Comparison of ENCODE assay signal across 11 cellular contexts in the genomic region with DNA sequence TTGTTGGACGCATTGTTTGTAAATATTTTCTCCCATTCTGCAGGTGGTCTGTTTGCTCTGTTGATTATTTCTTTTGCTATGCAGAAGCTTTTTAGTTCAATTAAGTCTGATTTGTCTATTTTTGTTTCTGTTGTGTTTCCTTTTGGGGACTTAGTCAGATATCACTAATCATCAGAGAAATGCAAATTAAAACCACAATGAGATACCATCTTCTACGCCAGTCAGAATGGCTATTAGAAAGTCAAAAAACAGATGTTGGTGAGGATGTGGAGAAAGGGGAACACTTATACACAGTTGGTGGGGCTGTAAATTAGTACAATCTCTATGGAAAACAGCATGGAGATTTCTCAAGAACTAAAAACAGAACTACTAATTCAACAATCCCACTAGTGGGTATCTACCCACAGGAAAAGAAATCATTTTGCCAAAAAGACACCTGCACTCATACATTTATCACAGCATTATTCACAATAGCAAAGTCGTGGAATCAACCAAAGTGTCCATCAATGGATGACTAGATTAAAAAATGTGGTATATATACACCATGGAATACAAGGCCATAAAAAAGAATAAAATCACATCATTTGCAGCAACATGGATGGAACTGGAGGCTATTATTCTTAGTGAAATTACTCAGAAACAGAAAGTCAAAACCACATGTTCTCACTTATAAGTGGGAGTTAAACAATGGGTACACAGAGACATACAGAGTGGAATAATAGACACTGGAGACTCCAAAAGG. TPM values are rescaled to one million over a fixed set of nuclear protein-coding genes. Genes with fewer than 3 reads are reported as not detected.
DNase-seq lines count a peak whose midpoint lies in the region; ATAC-seq, FAIRE-seq and TF ChIP-seq lines count a peak whose summit lies in the region.
"Had no signal": no experiment of that assay in that cellular context is flagged by ENCODE, and none has a peak within 500 bp of the region (broad histone marks: within the 10 kb centered on the region; RNA-seq: fewer than 3 reads in every experiment).

No MANE protein-coding gene starts in this region.

- CTCF ChIA-PET in activated CD8-positive, alpha-beta T cell treated with anti-CD3 and anti-CD28 coated beads for 36 hours (lab: Charles Lee) = interaction anchor here (1.0 to 1.1 kb wide), 3 partner anchors 16 to 195 kb away, joined by 3 read pairs; no protein-coding TSS in a partner anchor
- CTCF ChIA-PET in activated CD8-positive, alpha-beta T cell treated with anti-CD3 and anti-CD28 coated beads, Interleukin-2, amount 10 ng/mL, durations not matched to agents 7 days and 5 days (lab: Charles Lee) = interaction anchor here (0.9 to 1.4 kb wide), 4 partner anchors 8 to 202 kb away, joined by 3 to 4 read pairs (median 3); a partner anchor contains a TSS

- H3K27me3 ChIP-seq in esophagus squamous epithelium (no peaks in the 10 kb centered on the region), small intestine (ENCODE audit: control insufficient read depth in 2 of 2, insufficient read depth in 2 of 2, low read length in 2 of 2) (no peaks in the 10 kb centered on the region)

- no peak overlapping the region for H3K4me3 Mint-ChIP-seq in activated CD8-positive, alpha-beta T cell treated with anti-CD3 and anti-CD28 coated beads for 36 hours
- no peak overlapping the region for H3K4me3 Mint-ChIP-seq in activated CD8-positive, alpha-beta T cell treated with anti-CD3 and anti-CD28 coated beads, Interleukin-2, amount 10 ng/mL, durations not matched to agents 7 days and 5 days
- peak overlapping the region; percentile 18 for H3K4me3 Mint-ChIP-seq in HFFc6
- no peak overlapping the region for H3K4me3 Mint-ChIP-seq in stimulated activated effector memory CD8-positive, alpha-beta T cell treated with anti-CD3 and anti-CD28 coated beads, Interleukin-12 subunit alpha, Interleukin-12 subunit beta, amount 100 ng/mL, for 72 hours
- H3K4me3 Mint-ChIP-seq: T-cell had no signal

- POLR2A ChIA-PET in activated CD8-positive, alpha-beta T cell treated with anti-CD3 and anti-CD28 coated beads for 36 hours (lab: Charles Lee) = no interaction called here
- POLR2A ChIA-PET in activated CD8-positive, alpha-beta T cell treated with anti-CD3 and anti-CD28 coated beads, Interleukin-2, amount 10 ng/mL, durations not matched to agents 7 days and 5 days (lab: Charles Lee) = interaction anchor here (0.6 to 1.2 kb wide), 2 partner anchors 8 to 478 kb away, joined by 3 to 4 read pairs; a partner anchor contains a TSS

- no peak for TF ChIP-seq POLR2A in esophagus squamous epithelium (IDR thresholded peaks at IDR 0.05)

- no peak overlapping the region for H3K4me3 ChIP-seq in esophagus squamous epithelium
- no peak overlapping the region for H3K4me3 ChIP-seq in small intestine (ENCODE audit: low read depth in 1 of 2, low read length in 2 of 2)

- peaks cover 0 to 52% (median 0%) of the 10 kb centered on the region in 3 donors for H3K36me3 ChIP-seq in esophagus squamous epithelium
- H3K36me3 ChIP-seq in small intestine (ENCODE audit: control insufficient read depth in 2 of 2, insufficient read depth in 2 of 2, low read length in 2 of 2) = no peaks in the 10 kb centered on the region

- H3K27me3 Mint-ChIP-seq in activated CD8-positive, alpha-beta T cell treated with anti-CD3 and anti-CD28 coated beads for 36 hours = no peaks in the 10 kb centered on the region
- H3K27me3 Mint-ChIP-seq in activated CD8-positive, alpha-beta T cell treated with anti-CD3 and anti-CD28 coated beads, Interleukin-2, amount 10 ng/mL, durations not matched to agents 7 days and 5 days (ENCODE audit: low read depth) = no peaks in the 10 kb centered on the region
- H3K27me3 Mint-ChIP-seq in HFFc6 (ENCODE audit: insufficient read depth) = no peaks in the 10 kb centered on the region
- H3K27me3 Mint-ChIP-seq: T-cell had no signal

- DNase-seq in activated CD8-positive, alpha-beta T cell treated with anti-CD3 and anti-CD28 coated beads for 36 hours = no peak
- no peak for DNase-seq in activated CD8-positive, alpha-beta T cell treated with anti-CD3 and anti-CD28 coated beads, Interleukin-2, amount 10 ng/mL, durations not matched to agents 7 days and 5 days
- DNase-seq in HFFc6 = peak; percentile 44
- no peak for DNase-seq in stimulated activated effector memory CD8-positive, alpha-beta T cell treated with anti-CD3 and anti-CD28 coated beads, Interleukin-12 subunit alpha, Interleukin-12 subunit beta, amount 100 ng/mL, for 72 hours (ENCODE audit: low spot score in 2 of 2)
- DNase-seq in esophagus squamous epithelium (lab: John Stamatoyannopoulos, UW) = no peak
- DNase-seq in small intestine = no peak
- DNase-seq in HK-2 (ENCODE audit: unreplicated experiment) = no peak
- DNase-seq: amygdala, mesendoderm, T-cell had no signal

- no peak overlapping the region for H3K27ac ChIP-seq in esophagus squamous epithelium
- H3K27ac ChIP-seq in small intestine (ENCODE audit: low read depth in 1 of 2, low read length in 1 of 2) = no peak overlapping the region

- H3K4me1 Mint-ChIP-seq in activated CD8-positive, alpha-beta T cell treated with anti-CD3 and anti-CD28 coated beads for 36 hours (ENCODE audit: low read depth) = peaks cover 22% of the 10 kb centered on the region
- peaks cover 25% of the 10 kb centered on the region for H3K4me1 Mint-ChIP-seq in activated CD8-positive, alpha-beta T cell treated with anti-CD3 and anti-CD28 coated beads, Interleukin-2, amount 10 ng/mL, durations not matched to agents 7 days and 5 days (ENCODE audit: low read depth)
- peaks cover 42% of the 10 kb centered on the region for H3K4me1 Mint-ChIP-seq in HFFc6 (ENCODE audit: low read depth)
- peaks cover 23% of the 10 kb centered on the region for H3K4me1 Mint-ChIP-seq in stimulated activated effector memory CD8-positive, alpha-beta T cell treated with anti-CD3 and anti-CD28 coated beads, Interleukin-12 subunit alpha, Interleukin-12 subunit beta, amount 100 ng/mL, for 72 hours

- intact Hi-C loops in activated CD8-positive, alpha-beta T cell treated with anti-CD3 and anti-CD28 coated beads for 36 hours (cut with micrococcal nuclease) = no loop called here
- intact Hi-C loops in esophagus squamous epithelium (cut with DNase I) = no loop called here

- WGBS in esophagus squamous epithelium, 2 donors = 75 to 82% methylated on average over 3 of the region's 3 CpGs
- WGBS in small intestine, 3 donors = 73 to 83% (median 75%) methylated on average over 3 of the region's 3 CpGs

- H3K4me1 ChIP-seq in esophagus squamous epithelium = peaks cover 0 to under 1% (median 0%) of the 10 kb centered on the region in 3 donors
- H3K4me1 ChIP-seq in small intestine (ENCODE audit: control insufficient read depth in 2 of 2, insufficient read depth in 1 of 2, low read depth in 1 of 2, low read length in 1 of 2) = no peaks in the 10 kb centered on the region

- peak overlapping the region; percentile 61 for H3K27ac Mint-ChIP-seq in activated CD8-positive, alpha-beta T cell treated with anti-CD3 and anti-CD28 coated beads for 36 hours
- no peak overlapping the region for H3K27ac Mint-ChIP-seq in activated CD8-positive, alpha-beta T cell treated with anti-CD3 and anti-CD28 coated beads, Interleukin-2, amount 10 ng/mL, durations not matched to agents 7 days and 5 days
- peak overlapping the region; percentile 22; the same call in 1 of the 2 replicates for H3K27ac Mint-ChIP-seq in HFFc6
- no peak overlapping the region for H3K27ac Mint-ChIP-seq in stimulated activated effector memory CD8-positive, alpha-beta T cell treated with anti-CD3 and anti-CD28 coated beads, Interleukin-12 subunit alpha, Interleukin-12 subunit beta, amount 100 ng/mL, for 72 hours
- H3K27ac Mint-ChIP-seq: T-cell had no signal

- no peaks in the 10 kb centered on the region for H3K9me3 Mint-ChIP-seq in activated CD8-positive, alpha-beta T cell treated with anti-CD3 and anti-CD28 coated beads for 36 hours
- no peaks in the 10 kb centered on the region for H3K9me3 Mint-ChIP-seq in activated CD8-positive, alpha-beta T cell treated with anti-CD3 and anti-CD28 coated beads, Interleukin-2, amount 10 ng/mL, durations not matched to agents 7 days and 5 days (ENCODE audit: insufficient read depth)
- H3K9me3 Mint-ChIP-seq in HFFc6 = no peaks in the 10 kb centered on the region
- H3K9me3 Mint-ChIP-seq in stimulated activated effector memory CD8-positive, alpha-beta T cell treated with anti-CD3 and anti-CD28 coated beads, Interleukin-12 subunit alpha, Interleukin-12 subunit beta, amount 100 ng/mL, for 72 hours = no peaks in the 10 kb centered on the region
- H3K9me3 Mint-ChIP-seq: T-cell had no signal

- ATAC-seq in activated CD8-positive, alpha-beta T cell treated with anti-CD3 and anti-CD28 coated beads for 36 hours = peak; percentile 72
- ATAC-seq in activated CD8-positive, alpha-beta T cell treated with anti-CD3 and anti-CD28 coated beads, Interleukin-2, amount 10 ng/mL, durations not matched to agents 7 days and 5 days = no peak
- ATAC-seq in HG03521 (IDR thresholded peaks at IDR 0.05; ENCODE audit: unreplicated experiment) = peak; percentile 63
- peak; percentile 89 for ATAC-seq in stimulated activated effector memory CD8-positive, alpha-beta T cell treated with anti-CD3 and anti-CD28 coated beads, Interleukin-12 subunit alpha, Interleukin-12 subunit beta, amount 100 ng/mL, for 72 hours

- peaks cover 26% of the 10 kb centered on the region for H3K36me3 Mint-ChIP-seq in activated CD8-positive, alpha-beta T cell treated with anti-CD3 and anti-CD28 coated beads for 36 hours (ENCODE audit: low read depth)
- H3K36me3 Mint-ChIP-seq in activated CD8-positive, alpha-beta T cell treated with anti-CD3 and anti-CD28 coated beads, Interleukin-2, amount 10 ng/mL, durations not matched to agents 7 days and 5 days (ENCODE audit: low read depth) = peaks cover 52% of the 10 kb centered on the region
- H3K36me3 Mint-ChIP-seq in HFFc6 (ENCODE audit: low read depth) = peaks cover 20% of the 10 kb centered on the region; the same call in 1 of the 2 replicates
- peaks cover 35% of the 10 kb centered on the region for H3K36me3 Mint-ChIP-seq in stimulated activated effector memory CD8-positive, alpha-beta T cell treated with anti-CD3 and anti-CD28 coated beads, Interleukin-12 subunit alpha, Interleukin-12 subunit beta, amount 100 ng/mL, for 72 hours

- no peak for FAIRE-seq in small intestine (lab: Jason Lieb, UNC)

- no peaks in the 10 kb centered on the region for H3K9me3 ChIP-seq in esophagus squamous epithelium
- H3K9me3 ChIP-seq in small intestine (ENCODE audit: control insufficient read depth, low read depth) = no peaks in the 10 kb centered on the region

- TF ChIP-seq CTCF in activated CD8-positive, alpha-beta T cell treated with anti-CD3 and anti-CD28 coated beads for 36 hours (IDR thresholded peaks at IDR 0.05) = no peak
- TF ChIP-seq CTCF in HFFc6 (IDR thresholded peaks at IDR 0.05) = no peak
- TF ChIP-seq CTCF in esophagus squamous epithelium (IDR thresholded peaks at IDR 0.05) = no peak

RNA-seq across cellular contexts. Expression of a gene that starts 8.1 kb away (rescaled TPM):
- total RNA-seq in activated CD8-positive, alpha-beta T cell treated with anti-CD3 and anti-CD28 coated beads for 36 hours = 10 to 100 TPM; 18.3 to 20.3 TPM
- total RNA-seq in activated CD8-positive, alpha-beta T cell treated with anti-CD3 and anti-CD28 coated beads, Interleukin-2, amount 10 ng/mL, durations not matched to agents 7 days and 5 days = 10 to 100 TPM; 21.3 to 21.9 TPM
- 10 to 100 TPM; 15.4 to 23.2 (median 20.6) TPM for total RNA-seq in HFFc6 (2021; fragmentation: NEBNext Ultra II Directional; extraction: Animal tissue kit (Norgen Biotek cat#: 25700))
- 10 to 100 TPM; 10.7 to 17.3 (median 13.9) TPM for total RNA-seq in esophagus squamous epithelium
- 10 to 100 TPM in 1 of 3 donors, 1 to 10 TPM in 2; 6.3 to 21.7 (median 7.0) TPM for polyA plus RNA-seq in small intestine

RNA-seq across cellular contexts. Expression of a gene that starts 58.2 kb away (rescaled TPM):
- total RNA-seq in activated CD8-positive, alpha-beta T cell treated with anti-CD3 and anti-CD28 coated beads for 36 hours = 1 to 10 TPM; 5.5 to 6.0 TPM
- 10 to 100 TPM; 17.8 to 19.0 TPM for total RNA-seq in activated CD8-positive, alpha-beta T cell treated with anti-CD3 and anti-CD28 coated beads, Interleukin-2, amount 10 ng/mL, durations not matched to agents 7 days and 5 days
- 1 to 10 TPM in 2 of 6 experiments, under 1 TPM in 4; 0.33 to 1.0 (median 0.83) TPM for total RNA-seq in HFFc6 (2021; fragmentation: NEBNext Ultra II Directional; extraction: Animal tissue kit (Norgen Biotek cat#: 25700))
- total RNA-seq in esophagus squamous epithelium = 10 to 100 TPM in 2 of 4 donors, 1 to 10 TPM in 2; 3.6 to 12.5 (median 8.5) TPM
- polyA plus RNA-seq in small intestine = 1 to 10 TPM in 2 of 3 donors, under 1 TPM in 1; 0.45 to 2.5 (median 1.4) TPM

Comparison
In these comparisons a context has a peak if more than half of its experiments do, and no peak if none do; other contexts are left out.
1. H3K27ac Mint-ChIP-seq: peak in activated CD8-positive, alpha-beta T cell treated with anti-CD3 and anti-CD28 coated beads for 36 hours (single experiment) and HFFc6 (single experiment); none in activated CD8-positive, alpha-beta T cell treated with anti-CD3 and anti-CD28 coated beads, Interleukin-2, amount 10 ng/mL, durations not matched to agents 7 days and 5 days (single experiment) and stimulated activated effector memory CD8-positive, alpha-beta T cell treated with anti-CD3 and anti-CD28 coated beads, Interleukin-12 subunit alpha, Interleukin-12 subunit beta, amount 100 ng/mL, for 72 hours (single experiment).